12 cellular contexts compared by ENCODE assay signal in the genomic region with DNA sequence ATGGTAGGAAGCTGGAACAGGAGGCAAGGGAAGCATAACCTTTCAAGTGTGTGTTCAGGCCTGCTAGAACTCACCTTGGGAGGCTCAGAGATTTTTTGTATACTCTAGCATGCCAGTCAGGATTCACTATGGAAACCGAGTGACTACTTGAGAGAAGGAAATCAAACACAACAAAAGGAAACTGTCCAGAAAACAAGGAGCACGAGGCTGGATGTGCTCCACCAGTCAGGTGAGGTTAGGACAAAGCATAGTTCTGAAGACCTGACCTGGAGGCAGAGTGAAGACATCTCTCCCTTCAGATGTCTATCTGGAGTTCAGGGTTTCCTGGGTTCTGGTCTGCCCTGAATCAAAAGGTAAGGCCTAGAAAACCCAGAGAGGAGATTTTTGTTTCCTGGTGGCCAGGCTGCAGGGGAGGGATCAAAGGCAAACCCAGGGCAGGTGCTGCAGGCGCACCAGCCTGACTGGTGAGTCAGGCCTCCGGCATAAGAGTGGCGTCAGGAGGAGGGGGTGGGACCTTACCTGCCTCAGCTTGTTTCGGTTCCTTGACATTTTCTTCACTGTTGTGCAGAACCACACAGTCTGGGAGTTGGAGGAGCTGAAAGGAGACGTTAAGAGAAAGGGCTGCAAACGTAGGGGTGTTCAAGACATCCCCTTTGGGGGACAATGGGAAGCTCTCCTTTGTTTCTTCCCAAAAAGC. TPM values are rescaled to one million over a fixed set of nuclear protein-coding genes. Genes with fewer than 3 reads are reported as not detected.
DNase-seq lines count a peak whose midpoint lies in the region; ATAC-seq and TF ChIP-seq lines count a peak whose summit lies in the region.
"Had no signal": no experiment of that assay in that cellular context is flagged by ENCODE, and none has a peak within 500 bp of the region (broad histone marks: within the 10 kb centered on the region; RNA-seq: fewer than 3 reads in every experiment).

No MANE protein-coding gene starts in this region.

- H2AFZ ChIP-seq in mammary epithelial cell (ENCODE audit: low read depth, low read length), result peak overlapping the region; percentile 90

- H3K79me1 ChIP-seq in mesendoderm (ENCODE audit: low read length), result no peaks in the 10 kb centered on the region

- dilution Hi-C loops in mammary epithelial cell (cut with HindIII; ENCODE audit: low sequenced_read_pairs), result no loop called here

- in situ Hi-C loops in mammary epithelial cell (cut with MboI; ENCODE audit: low sequenced_read_pairs in 2 of 2), result no loop called here

- H3K79me2 ChIP-seq in mammary epithelial cell (ENCODE audit: insufficient read depth, low read length) (no peaks in the 10 kb centered on the region), mesendoderm (ENCODE audit: control insufficient read depth, insufficient read depth, low read length) (no peaks in the 10 kb centered on the region)

- peak overlapping the region in 1 of 8 donors; percentile 36 for H3K27ac Mint-ChIP-seq in CD8-positive, alpha-beta memory T cell
- H3K27ac Mint-ChIP-seq: activated T-helper 2 cell treated with anti-CD3 and anti-CD28 coated beads, Interferon-gamma antibody, Interleukin-2, Interleukin-4, amounts not matched to agents 10 μg/mL and 5 μg/mL and 100 μg/mL, durations not matched to agents 14 hours and 24 hours and 36 hours had no signal

- H4K20me1 ChIP-seq in mammary epithelial cell (ENCODE audit: insufficient read depth, low read length), result no peaks in the 10 kb centered on the region

- peak overlapping the region in 1 of 3 experiments; percentile 3 for H3K4me3 ChIP-seq in mammary epithelial cell (replicated peaks in 1 of 3; ENCODE audit: insufficient read depth in 1 of 3, low read depth in 2 of 3, low read length in 3 of 3)
- H3K4me3 ChIP-seq in mesendoderm (ENCODE audit: low read length), result no peak overlapping the region
- peak overlapping the region; percentile 26 for H3K4me3 ChIP-seq in upper lobe of right lung
- H3K4me3 ChIP-seq in CD8-positive, alpha-beta memory T cell (ENCODE audit: low read length), result no peak overlapping the region

- H3K18ac ChIP-seq in mesendoderm (ENCODE audit: low read length), result no peak overlapping the region

- TF ChIP-seq CTCF in mammary epithelial cell (conservative IDR thresholded peaks at IDR 0.05 in 1 of 2, IDR thresholded peaks at IDR 0.05 in 1 of 2; ENCODE audit: extremely low read depth in 1 of 2, insufficient read depth in 1 of 2, low read depth in 1 of 2, low read length in 2 of 2), result no peak
- TF ChIP-seq CTCF in upper lobe of right lung (IDR thresholded peaks at IDR 0.05), result no peak

- H3K36me3 Mint-ChIP-seq in CD8-positive, alpha-beta memory T cell, result no peaks in the 10 kb centered on the region

- BruUV-seq in mammary epithelial cell (replicated peaks; lab: Mats Ljungman, UMichigan), result no TSS peak

- H2BK5ac ChIP-seq in mesendoderm (ENCODE audit: low read length), result no peak overlapping the region

- H3K9me3 Mint-ChIP-seq in CD8-positive, alpha-beta memory T cell, result no peaks in the 10 kb centered on the region
- H3K9me3 Mint-ChIP-seq: activated T-helper 2 cell treated with anti-CD3 and anti-CD28 coated beads, Interferon-gamma antibody, Interleukin-2, Interleukin-4, amounts not matched to agents 10 μg/mL and 5 μg/mL and 100 μg/mL, durations not matched to agents 14 hours and 24 hours and 36 hours had no signal

- no peaks in the 10 kb centered on the region for H3K27me3 ChIP-seq in mammary epithelial cell (ENCODE audit: insufficient read depth, low read length)
- no peaks in the 10 kb centered on the region for H3K27me3 ChIP-seq in mesendoderm (ENCODE audit: insufficient read depth, low read length, poor library complexity)
- H3K27me3 ChIP-seq in upper lobe of right lung, result no peaks in the 10 kb centered on the region
- H3K27me3 ChIP-seq in CD8-positive, alpha-beta memory T cell (ENCODE audit: insufficient read depth, low read length, poor library complexity, severe bottlenecking), result no peaks in the 10 kb centered on the region

- H2AK5ac ChIP-seq in mesendoderm (ENCODE audit: low read length), result no peak overlapping the region

- H3K9ac ChIP-seq in mammary epithelial cell (ENCODE audit: insufficient read depth, low read length), result peak overlapping the region; percentile 39
- H3K9ac ChIP-seq in mesendoderm (ENCODE audit: low read length), result no peak overlapping the region

- H2BK15ac ChIP-seq in mesendoderm (replicated peaks; ENCODE audit: low read depth), result no peak overlapping the region

- POLR2A ChIA-PET in CD8-positive, alpha-beta memory T cell (lab: Charles Lee), result no interaction called here

- CTCF ChIA-PET in mammary epithelial cell (lab: Charles Lee; ENCODE audit: low non-redundant PET), result no interaction called here
- CTCF ChIA-PET in CD8-positive, alpha-beta memory T cell (lab: Charles Lee), result no interaction called here

- ATAC-seq in upper lobe of right lung (peak; percentile 88), GM18858 (IDR thresholded peaks at IDR 0.05; ENCODE audit: unreplicated experiment) (no peak)

- H3K56ac ChIP-seq in mesendoderm (ENCODE audit: low read length), result no peak overlapping the region

- no peak overlapping the region for H3K4ac ChIP-seq in mesendoderm (ENCODE audit: low read depth, low read length)

- no peak overlapping the region for H3K23ac ChIP-seq in mesendoderm (ENCODE audit: low read length)

- H3K27ac ChIP-seq in mammary epithelial cell (ENCODE audit: insufficient read depth, low read depth, low read length) (peak overlapping the region; percentile 75), mesendoderm (ENCODE audit: low read depth, low read length) (no peak overlapping the region), upper lobe of right lung (peak overlapping the region; percentile 89)
- no peak overlapping the region for H3K27ac ChIP-seq in CD8-positive, alpha-beta memory T cell (ENCODE audit: low read depth, low read length)
- H3K27ac ChIP-seq: 22Rv1 had no signal

- H3K4me2 ChIP-seq in mammary epithelial cell (ENCODE audit: insufficient read depth, low read depth, low read length) (peak overlapping the region; percentile 84), mesendoderm (ENCODE audit: low read length) (no peak overlapping the region)

- no peaks in the 10 kb centered on the region for H3K27me3 Mint-ChIP-seq in CD8-positive, alpha-beta memory T cell

- peaks cover 16% of the 10 kb centered on the region for H3K4me1 ChIP-seq in mammary epithelial cell (ENCODE audit: insufficient read depth, low read length)
- H3K4me1 ChIP-seq in mesendoderm (ENCODE audit: control insufficient read depth, low read depth, low read length), result peaks cover 1% of the 10 kb centered on the region
- peaks cover 16% of the 10 kb centered on the region for H3K4me1 ChIP-seq in upper lobe of right lung
- no peaks in the 10 kb centered on the region for H3K4me1 ChIP-seq in CD8-positive, alpha-beta memory T cell (ENCODE audit: insufficient read depth, low read length)

- no peaks in the 10 kb centered on the region for H3K4me1 Mint-ChIP-seq in CD8-positive, alpha-beta memory T cell

- H4K5ac ChIP-seq in mesendoderm (ENCODE audit: low read length), result no peak overlapping the region

- H3K4me3 Mint-ChIP-seq in CD8-positive, alpha-beta memory T cell, result no peak overlapping the region

- H4K8ac ChIP-seq in mesendoderm (ENCODE audit: low read depth, low read length), result no peak overlapping the region

- H3K36me3 ChIP-seq in mammary epithelial cell (ENCODE audit: insufficient read depth, low read length), result no peaks in the 10 kb centered on the region
- H3K36me3 ChIP-seq in mesendoderm (ENCODE audit: control insufficient read depth, insufficient read depth, low read length), result no peaks in the 10 kb centered on the region
- H3K36me3 ChIP-seq in upper lobe of right lung, result no peaks in the 10 kb centered on the region
- H3K36me3 ChIP-seq in CD8-positive, alpha-beta memory T cell (ENCODE audit: insufficient read depth, low read length), result no peaks in the 10 kb centered on the region

- H3K9me3 ChIP-seq in mammary epithelial cell (replicated peaks; ENCODE audit: insufficient read depth, low read length) (no peaks in the 10 kb centered on the region), upper lobe of right lung (no peaks in the 10 kb centered on the region)
- no peaks in the 10 kb centered on the region for H3K9me3 ChIP-seq in CD8-positive, alpha-beta memory T cell (ENCODE audit: low read length)

- intact Hi-C loops in mammary epithelial cell (cut with micrococcal nuclease), result loop anchor here (5.0 kb wide), 1 partner anchor 45 kb away; no protein-coding TSS in a partner anchor
- intact Hi-C loops in upper lobe of right lung (cut with DNase I), result no loop called here
- intact Hi-C loops in cardiac septum (cut with DNase I), result no loop called here

- DNase-seq in NCI-H1417 (lab: John Stamatoyannopoulos, UW) (peak; percentile 15 to 53 (median 44)), NCI-H1417 treated with DMSO at 0.1 percent for 48 hours (lab: John Stamatoyannopoulos, UW) (no peak), mammary epithelial cell (peak; percentile 90), mesendoderm (peak; percentile 42), upper lobe of right lung (peak; percentile 87), cardiac septum (ENCODE audit: low spot score) (no peak)
- DNase-seq in CD8-positive, alpha-beta memory T cell, result no peak
- DNase-seq: NCI-H1694 treated with DMSO at 0.1 percent for 48 hours, SHP77 treated with DMSO at 0.1 percent for 48 hours had no signal

- WGBS in mammary epithelial cell (ENCODE audit: low coverage, missing lambda C conversion rate), result 2% methylated on average over 6 of the region's 8 CpGs
- no CpG with 5 or more reads among the region's 8 CpGs for WGBS in mesendoderm (ENCODE audit: extremely low coverage, insufficient coverage, low lambda C conversion rate)

- no peak overlapping the region for H2BK120ac ChIP-seq in mesendoderm (ENCODE audit: low read depth, low read length)

RNA-seq across cellular contexts. Expression of a gene that starts 52.2 kb away (rescaled TPM):
- total RNA-seq in mammary epithelial cell, result 10 to 100 TPM; 11.8 to 14.1 TPM
- polyA plus RNA-seq in mammary epithelial cell, result 6.0 TPM
- 6.7 TPM for polyA minus RNA-seq in mammary epithelial cell
- polyA plus RNA-seq in mesendoderm (2013, experiment 1 of 2), result 13.7 TPM
- 14.6 TPM for polyA plus RNA-seq in mesendoderm (2013, experiment 2 of 2)
- 22.3 TPM for total RNA-seq in upper lobe of right lung
- total RNA-seq in CD8-positive, alpha-beta memory T cell, result 10 to 100 TPM; 17.3 to 19.0 TPM
- polyA plus RNA-seq in CD8-positive, alpha-beta memory T cell, result 7.5 TPM
- total RNA-seq in cardiac septum, result 9.6 TPM

Comparison
In these comparisons a context has a peak if more than half of its experiments do, and no peak if none do; other contexts are left out.
1. DNase-seq: peak in NCI-H1417 (3 of 3), mammary epithelial cell (single experiment), mesendoderm (single experiment) and upper lobe of right lung (single experiment); none in NCI-H1417 treated with DMSO at 0.1 percent for 48 hours (single experiment), CD8-positive, alpha-beta memory T cell (0 of 5) and cardiac septum (single experiment).
2. H3K27ac ChIP-seq: peak in mammary epithelial cell (single experiment) and upper lobe of right lung (single experiment); none in mesendoderm (single experiment) and CD8-positive, alpha-beta memory T cell (single experiment).